38 cellular contexts compared by ENCODE assay signal in the genomic region with DNA sequence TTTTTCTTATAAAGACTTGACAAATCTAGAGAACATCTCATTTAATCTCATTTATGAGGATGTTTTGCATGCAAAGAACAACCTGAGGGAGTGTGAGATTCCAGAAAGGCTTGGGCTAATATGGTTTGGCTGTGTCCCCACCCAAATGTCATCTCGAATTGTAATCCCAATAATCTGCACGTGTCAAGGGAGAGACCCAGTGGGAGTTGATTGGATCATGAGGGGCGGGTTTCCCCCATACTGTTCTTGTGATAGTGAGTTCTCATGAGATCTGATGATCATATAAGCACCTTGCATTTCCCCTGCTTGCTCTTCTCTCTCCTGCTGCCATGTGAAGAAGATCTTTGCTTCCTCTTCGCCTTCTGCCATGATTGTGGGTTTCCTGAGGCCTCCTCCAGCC.
"Had no signal": no experiment of that assay in that cellular context is flagged by ENCODE, and none has a peak within 500 bp of the region (broad histone marks: within the 10 kb centered on the region; RNA-seq: fewer than 3 reads in every experiment).

No MANE protein-coding gene starts in this region.

- H3K27me3 Mint-ChIP-seq: activated naive CD4-positive, alpha-beta T cell treated with anti-CD3 and anti-CD28 coated beads, Interleukin-2, amount 10 ng/mL, durations not matched to agents 7 days and 5 days; activated naive CD4-positive, alpha-beta T cell treated with anti-CD3 and anti-CD28 coated beads, Interleukin-2, amount 50 U/mL, for 24 hours; activated naive CD8-positive, alpha-beta T cell; activated naive CD8-positive, alpha-beta T cell treated with anti-CD3 and anti-CD28 coated beads for 36 hours; activated naive CD8-positive, alpha-beta T cell treated with anti-CD3 and anti-CD28 coated beads, Interleukin-2, amount 10 ng/mL, durations not matched to agents 7 days and 5 days; activated naive CD8-positive, alpha-beta T cell treated with anti-CD3 and anti-CD28 coated beads, Interleukin-2, amount 50 U/mL, for 24 hours; activated T-cell treated with anti-CD3 and anti-CD28 coated beads, Interleukin-2, amount 50 U/mL, for 24 hours; activated T-helper 17 cell treated with anti-CD3 and anti-CD28 coated beads, Interleukin-2, amount 50 U/mL, for 72 hours; brain; central memory CD8-positive, alpha-beta T cell had no signal

- H3K36me3 Mint-ChIP-seq: activated naive CD4-positive, alpha-beta T cell treated with anti-CD3 and anti-CD28 coated beads, Interleukin-2, amount 10 ng/mL, durations not matched to agents 7 days and 5 days; activated naive CD4-positive, alpha-beta T cell treated with anti-CD3 and anti-CD28 coated beads, Interleukin-2, amount 50 U/mL, for 24 hours; activated naive CD4-positive, alpha-beta T cell treated with anti-CD3 and anti-CD28 coated beads, Interleukin-2, amount 50 U/mL, for 72 hours; activated naive CD8-positive, alpha-beta T cell; activated naive CD8-positive, alpha-beta T cell treated with anti-CD3 and anti-CD28 coated beads for 36 hours; activated naive CD8-positive, alpha-beta T cell treated with anti-CD3 and anti-CD28 coated beads, Interleukin-2, amount 10 ng/mL, durations not matched to agents 7 days and 5 days; brain had no signal

- H3K27ac Mint-ChIP-seq: activated naive CD4-positive, alpha-beta T cell treated with anti-CD3 and anti-CD28 coated beads for 36 hours; activated naive CD4-positive, alpha-beta T cell treated with anti-CD3 and anti-CD28 coated beads, Interleukin-2, amount 10 ng/mL, durations not matched to agents 7 days and 5 days; activated naive CD4-positive, alpha-beta T cell treated with anti-CD3 and anti-CD28 coated beads, Interleukin-2, amount 50 U/mL, for 24 hours; activated naive CD8-positive, alpha-beta T cell; activated naive CD8-positive, alpha-beta T cell treated with anti-CD3 and anti-CD28 coated beads for 36 hours; activated naive CD8-positive, alpha-beta T cell treated with anti-CD3 and anti-CD28 coated beads, Interleukin-2, amount 10 ng/mL, durations not matched to agents 7 days and 5 days; activated naive CD8-positive, alpha-beta T cell treated with anti-CD3 and anti-CD28 coated beads, Interleukin-2, amount 50 U/mL, for 24 hours; activated T-cell treated with anti-CD3 and anti-CD28 coated beads, Interleukin-2, amount 50 U/mL, for 24 hours; activated T-cell treated with anti-CD3 and anti-CD28 coated beads, Interleukin-2, amount 50 U/mL, for 72 hours; activated T-helper 1 cell treated with anti-CD3 and anti-CD28 coated beads, Interleukin-12 subunit alpha, Interleukin-12 subunit beta, Interleukin-2, Interleukin-4 antibody, amounts not matched to agents 30 ng/mL and 10 ng/mL and 1 ng/mL, durations not matched to agents 14 hours and 24 hours and 36 hours; activated T-helper 17 cell treated with anti-CD3 and anti-CD28 coated beads, Interleukin-2, amount 50 U/mL, for 72 hours; activated T-helper 2 cell treated with anti-CD3 and anti-CD28 coated beads, Interferon-gamma antibody, Interleukin-2, Interleukin-4, amounts not matched to agents 10 μg/mL and 5 μg/mL and 100 μg/mL, durations not matched to agents 14 hours and 24 hours and 36 hours had no signal

- H3K4me1 ChIP-seq: adrenal gland, breast epithelium had no signal

- H3K36me3 ChIP-seq: adrenal gland, ascending aorta, brain microvascular endothelial cell, breast epithelium, cardiac muscle cell had no signal

- DNase-seq: activated effector memory CD4-positive, alpha-beta T cell treated with anti-CD3 and anti-CD28 coated beads, Interleukin-2, amount 50 U/mL, for 16 hours; activated effector memory CD4-positive, alpha-beta T cell treated with Interleukin-2 at 50 U/mL for 16 hours; activated gamma-delta T cell; activated gamma-delta T cell treated with Interleukin-2 at 50 U/mL for 16 hours; activated naive CD4-positive, alpha-beta T cell; activated naive CD4-positive, alpha-beta T cell treated with anti-CD3 and anti-CD28 coated beads for 36 hours; activated naive CD4-positive, alpha-beta T cell treated with anti-CD3 and anti-CD28 coated beads, Interleukin-2, amount 10 ng/mL, durations not matched to agents 7 days and 5 days; activated naive CD4-positive, alpha-beta T cell treated with anti-CD3 and anti-CD28 coated beads, Interleukin-2, amount 50 U/mL, for 16 hours; activated naive CD4-positive, alpha-beta T cell treated with Interleukin-2 at 50 U/mL for 16 hours; activated naive CD8-positive, alpha-beta T cell treated with anti-CD3 and anti-CD28 coated beads for 36 hours; activated naive CD8-positive, alpha-beta T cell treated with anti-CD3 and anti-CD28 coated beads, Interleukin-2, amount 10 ng/mL, durations not matched to agents 7 days and 5 days; activated naive CD8-positive, alpha-beta T cell treated with anti-CD3 and anti-CD28 coated beads, Interleukin-2, amount 50 U/mL, for 24 hours; activated T-cell treated with anti-CD3 and anti-CD28 coated beads, Interleukin-2, amount 50 U/mL, for 1 hour; activated T-cell treated with anti-CD3 and anti-CD28 coated beads, Interleukin-2, amount 50 U/mL, for 24 hours; activated T-cell treated with anti-CD3 and anti-CD28 coated beads, Interleukin-2, amount 50 U/mL, for 4 hours; activated T-cell treated with anti-CD3 and anti-CD28 coated beads, Interleukin-2, amount 50 U/mL, for 48 hours; activated T-cell treated with anti-CD3 and anti-CD28 coated beads, Interleukin-2, amount 50 U/mL, for 72 hours; adrenal gland; amniotic stem cell; amygdala; anterior cingulate cortex; aorta; body of pancreas; brain microvascular endothelial cell; caudate nucleus; central memory CD4-positive, alpha-beta T cell; cerebellar nuclear complex had no signal

- H3K27me3 ChIP-seq: adrenal gland, ascending aorta, body of pancreas, brain microvascular endothelial cell, breast epithelium, cardiac muscle cell had no signal

- H3K9me3 Mint-ChIP-seq: activated naive CD4-positive, alpha-beta T cell treated with anti-CD3 and anti-CD28 coated beads for 36 hours; activated naive CD4-positive, alpha-beta T cell treated with anti-CD3 and anti-CD28 coated beads, Interleukin-2, amount 10 ng/mL, durations not matched to agents 7 days and 5 days; activated naive CD4-positive, alpha-beta T cell treated with anti-CD3 and anti-CD28 coated beads, Interleukin-2, amount 50 U/mL, for 24 hours; activated naive CD8-positive, alpha-beta T cell treated with anti-CD3 and anti-CD28 coated beads, Interleukin-2, amount 10 ng/mL, durations not matched to agents 7 days and 5 days; activated T-cell treated with anti-CD3 and anti-CD28 coated beads, Interleukin-2, amount 50 U/mL, for 24 hours; activated T-cell treated with anti-CD3 and anti-CD28 coated beads, Interleukin-2, amount 50 U/mL, for 4 hours; activated T-helper 1 cell treated with anti-CD3 and anti-CD28 coated beads, Interleukin-12 subunit alpha, Interleukin-12 subunit beta, Interleukin-2, Interleukin-4 antibody, amounts not matched to agents 30 ng/mL and 10 ng/mL and 1 ng/mL, durations not matched to agents 14 hours and 24 hours and 36 hours; activated T-helper 2 cell treated with anti-CD3 and anti-CD28 coated beads, Interferon-gamma antibody, Interleukin-2, Interleukin-4, amounts not matched to agents 10 μg/mL and 5 μg/mL and 100 μg/mL, durations not matched to agents 14 hours and 24 hours and 36 hours; brain had no signal

- H3K4me1 Mint-ChIP-seq: activated naive CD4-positive, alpha-beta T cell treated with anti-CD3 and anti-CD28 coated beads, Interleukin-2, amount 10 ng/mL, durations not matched to agents 7 days and 5 days; activated naive CD4-positive, alpha-beta T cell treated with anti-CD3 and anti-CD28 coated beads, Interleukin-2, amount 50 U/mL, for 24 hours; activated naive CD8-positive, alpha-beta T cell treated with anti-CD3 and anti-CD28 coated beads for 36 hours; activated naive CD8-positive, alpha-beta T cell treated with anti-CD3 and anti-CD28 coated beads, Interleukin-2, amount 10 ng/mL, durations not matched to agents 7 days and 5 days; activated naive CD8-positive, alpha-beta T cell treated with anti-CD3 and anti-CD28 coated beads, Interleukin-2, amount 50 U/mL, for 24 hours; activated T-helper 17 cell treated with anti-CD3 and anti-CD28 coated beads, Interleukin-2, amount 50 U/mL, for 72 hours; central memory CD8-positive, alpha-beta T cell had no signal

- H3K4me3 Mint-ChIP-seq: activated naive CD4-positive, alpha-beta T cell treated with anti-CD3 and anti-CD28 coated beads for 36 hours; activated naive CD4-positive, alpha-beta T cell treated with anti-CD3 and anti-CD28 coated beads, Interleukin-2, amount 10 ng/mL, durations not matched to agents 7 days and 5 days; activated naive CD4-positive, alpha-beta T cell treated with anti-CD3 and anti-CD28 coated beads, Interleukin-2, amount 50 U/mL, for 24 hours; activated naive CD8-positive, alpha-beta T cell; activated naive CD8-positive, alpha-beta T cell treated with anti-CD3 and anti-CD28 coated beads for 36 hours; activated naive CD8-positive, alpha-beta T cell treated with anti-CD3 and anti-CD28 coated beads, Interleukin-2, amount 10 ng/mL, durations not matched to agents 7 days and 5 days; activated naive CD8-positive, alpha-beta T cell treated with anti-CD3 and anti-CD28 coated beads, Interleukin-2, amount 50 U/mL, for 24 hours; activated T-cell treated with anti-CD3 and anti-CD28 coated beads, Interleukin-2, amount 50 U/mL, for 24 hours; activated T-cell treated with anti-CD3 and anti-CD28 coated beads, Interleukin-2, amount 50 U/mL, for 4 hours; activated T-cell treated with anti-CD3 and anti-CD28 coated beads, Interleukin-2, amount 50 U/mL, for 72 hours; activated T-helper 1 cell treated with anti-CD3 and anti-CD28 coated beads, Interleukin-12 subunit alpha, Interleukin-12 subunit beta, Interleukin-2, Interleukin-4 antibody, amounts not matched to agents 30 ng/mL and 10 ng/mL and 1 ng/mL, durations not matched to agents 14 hours and 24 hours and 36 hours; activated T-helper 17 cell treated with anti-CD3 and anti-CD28 coated beads, Interleukin-2, amount 50 U/mL, for 72 hours; brain; central memory CD8-positive, alpha-beta T cell had no signal

- H3K9me3 ChIP-seq: adrenal gland, ascending aorta, body of pancreas, breast epithelium had no signal

- H3K27ac ChIP-seq: adrenal gland, ascending aorta, body of pancreas, brain microvascular endothelial cell, breast epithelium, cardiac muscle cell had no signal

- H3K4me3 ChIP-seq: adrenal gland, ascending aorta, body of pancreas, breast epithelium, cardiac muscle cell had no signal
